In genomic region chr16:57908409-57908987, GRCh38 we compare ENCODE assay signal across 2 cellular contexts.
A peak's percentile ranks its signal among the peaks of the same experiment; 100 is the strongest.
TF ChIP-seq lines count a peak whose summit lies in the region.

No MANE protein-coding gene starts in this region.

TF ChIP-seq in GM23338, 12 proteins besides CTCF, POLR2A, EP300 and RAD21:
- TF ChIP-seq NANOG (IDR thresholded peaks at IDR 0.05; ENCODE audit: borderline replicate concordance) (no peak), ZNF462 (CRISPR knock-in tag; IDR thresholded peaks at IDR 0.05) (no peak), STAT1 (IDR thresholded peaks at IDR 0.05; ENCODE audit: unreplicated experiment) (no peak), ZNF331 (CRISPR knock-in tag; IDR thresholded peaks at IDR 0.05; ENCODE audit: low read depth) (no peak), EZH2phosphoT487 (IDR thresholded peaks at IDR 0.05; ENCODE audit: unreplicated experiment) (no peak), POLR2AphosphoS5 (IDR thresholded peaks at IDR 0.05; ENCODE audit: low read depth) (no peak), ETS1 (IDR thresholded peaks at IDR 0.05) (no peak), JUNB (IDR thresholded peaks at IDR 0.05; ENCODE audit: unreplicated experiment) (no peak), ZNF114 (CRISPR knock-in tag; IDR thresholded peaks at IDR 0.05) (no peak), EZH2 (IDR thresholded peaks at IDR 0.05; ENCODE audit: low read depth, unreplicated experiment) (no peak), CREB1 (CRISPR knock-in tag; IDR thresholded peaks at IDR 0.05; ENCODE audit: low read depth) (no peak), REST (IDR thresholded peaks at IDR 0.05; ENCODE audit: unreplicated experiment) (no peak)
TF ChIP-seq in GM23338: peak in this region for 0.

TF ChIP-seq in H1, 55 proteins besides CTCF, POLR2A, EP300 and RAD21:
- peak; percentile 21; the same call in 1 of the 2 replicates for TF ChIP-seq USF2 (IDR thresholded peaks at IDR 0.05; ENCODE audit: low read length)
- TF ChIP-seq KDM1A (IDR thresholded peaks at IDR 0.05; ENCODE audit: borderline replicate concordance, low read length): peak; percentile 72; the same call in 1 of the 2 replicates
- no peak for TF ChIP-seq BCL11A (IDR thresholded peaks at IDR 0.05; ENCODE audit: low read depth in 2 of 2, low read length in 2 of 2)
- no peak for TF ChIP-seq MAFK (IDR thresholded peaks at IDR 0.05; ENCODE audit: low read depth, low read length)
- no peak for TF ChIP-seq SUZ12 (IDR thresholded peaks at IDR 0.05; ENCODE audit: low read length)
- TF ChIP-seq HDAC2 (IDR thresholded peaks at IDR 0.05; ENCODE audit: borderline replicate concordance in 1 of 2, low read depth in 2 of 2, low read length in 2 of 2): 0 out of 4 replicates have a peak, but pooled peaks of 1 of the 2 experiments have one; percentile 39
TF ChIP-seq in H1: peak in this region for 3.
